ENCODE assay signal across 15 cellular contexts in the genomic region with DNA sequence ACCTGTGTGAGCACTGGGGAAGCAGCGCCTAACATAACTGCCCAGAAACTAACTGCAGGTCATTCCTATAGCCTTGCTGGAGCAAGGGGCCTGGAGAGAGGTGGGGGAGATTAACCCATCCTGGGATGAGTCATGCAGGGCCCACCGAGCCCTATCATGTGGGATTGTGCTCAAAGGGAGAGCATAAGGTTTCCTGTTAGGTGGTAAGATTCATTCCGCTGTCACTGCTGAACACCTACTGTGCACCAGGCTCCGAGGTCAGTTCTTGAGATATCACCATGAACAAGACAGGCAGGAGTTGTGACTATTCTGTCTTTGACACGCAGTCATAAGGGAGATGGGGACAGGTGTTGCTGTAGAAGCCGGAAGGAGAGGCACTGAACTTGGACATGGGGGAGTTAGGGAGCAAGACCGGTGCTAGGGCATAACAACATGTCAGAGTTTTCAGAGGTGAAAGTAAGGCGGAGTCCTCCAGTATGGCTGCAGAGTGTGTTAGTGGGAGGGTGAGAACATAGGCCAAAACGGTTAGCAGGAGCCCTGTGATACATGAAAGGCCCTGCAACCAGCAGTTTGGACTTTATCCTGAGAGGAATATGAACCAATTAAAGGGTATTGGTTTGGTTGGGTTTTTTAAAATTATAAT. TPM values are rescaled to one million over a fixed set of nuclear protein-coding genes. Genes with fewer than 3 reads are reported as not detected.
DNase-seq lines count a peak whose midpoint lies in the region; ATAC-seq and TF ChIP-seq lines count a peak whose summit lies in the region.
"Had no signal": no experiment of that assay in that cellular context is flagged by ENCODE, and none has a peak within 500 bp of the region (broad histone marks: within the 10 kb centered on the region; RNA-seq: fewer than 3 reads in every experiment).

No MANE protein-coding gene starts in this region.

- CTCF ChIA-PET in activated naive CD4-positive, alpha-beta T cell treated with anti-CD3 and anti-CD28 coated beads, Interleukin-2, amount 10 ng/mL, durations not matched to agents 7 days and 5 days (lab: Charles Lee), result interaction anchor here (3.0 kb wide), 1 partner anchor 21 kb away, joined by 7 read pairs; the partner anchor contains the start of gene RPSA
- CTCF ChIA-PET in activated CD4-positive, alpha-beta memory T cell treated with anti-CD3 and anti-CD28 coated beads, Interleukin-2, amount 10 ng/mL, durations not matched to agents 7 days and 5 days (lab: Charles Lee), result interaction anchor here (0.7 to 2.1 kb wide), 4 partner anchors 15 to 97 kb away, joined by 4 to 11 read pairs (median 5); partner anchors contain the start of gene RPSA

- TF ChIP-seq POLR2A in transverse colon (IDR thresholded peaks at IDR 0.05), result no peak

- no peaks in the 10 kb centered on the region for H3K9me3 Mint-ChIP-seq in activated naive CD4-positive, alpha-beta T cell treated with anti-CD3 and anti-CD28 coated beads, Interleukin-2, amount 10 ng/mL, durations not matched to agents 7 days and 5 days
- no peaks in the 10 kb centered on the region for H3K9me3 Mint-ChIP-seq in activated CD4-positive, alpha-beta memory T cell treated with anti-CD3 and anti-CD28 coated beads, Interleukin-2, amount 10 ng/mL, durations not matched to agents 7 days and 5 days

- peaks cover 10 to 49% (median 28%) of the 10 kb centered on the region in 4 donors for H3K4me1 ChIP-seq in transverse colon

- intact Hi-C loops in transverse colon (cut with DNase I; ENCODE audit: low total_unique reads), result loop anchor here (1.0 to 10.0 kb wide), 2 partner anchors 200 to 281 kb away; partner anchors contain the start of genes GORASP1 and TTC21A

- in situ Hi-C loops in transverse colon (cut with MboI; ENCODE audit: low pct_ligation_motif_present in 1 of 4, low pct_unique_long_range_greater_than_20kb in 1 of 4, low sequenced_read_pairs in 3 of 4), result loop anchor here (25.0 kb wide), 2 partner anchors 173 to 198 kb away; partner anchors contain the start of gene XIRP1 (in 3 of the 4)

- H3K27ac Mint-ChIP-seq in activated naive CD4-positive, alpha-beta T cell treated with anti-CD3 and anti-CD28 coated beads, Interleukin-2, amount 10 ng/mL, durations not matched to agents 7 days and 5 days, result no peak overlapping the region
- H3K27ac Mint-ChIP-seq in activated CD4-positive, alpha-beta memory T cell treated with anti-CD3 and anti-CD28 coated beads, Interleukin-2, amount 10 ng/mL, durations not matched to agents 7 days and 5 days, result peak overlapping the region; percentile 45

- DNase-seq in activated naive CD4-positive, alpha-beta T cell treated with anti-CD3 and anti-CD28 coated beads, Interleukin-2, amount 10 ng/mL, durations not matched to agents 7 days and 5 days, result no peak
- no peak for DNase-seq in activated naive CD4-positive, alpha-beta T cell treated with anti-CD3 and anti-CD28 coated beads, Interleukin-2, amount 50 U/mL, for 16 hours
- DNase-seq in activated CD4-positive, alpha-beta memory T cell treated with anti-CD3 and anti-CD28 coated beads, Interleukin-2, amount 10 ng/mL, durations not matched to agents 7 days and 5 days, result no peak
- peak; percentile 42 for DNase-seq in iPS-NIHi7 (ENCODE audit: extremely low spot score)
- DNase-seq in transverse colon, result no peak
- no peak for DNase-seq in omental fat pad (ENCODE audit: low spot score)
- DNase-seq: NCI-H2081; occipital lobe; Peyer's patch; stimulated activated CD4-positive, alpha-beta T cell treated with anti-CD3 and anti-CD28 coated beads, Interleukin-2, amount 100 ng/mL, for 48 hours had no signal

- no peaks in the 10 kb centered on the region for H3K9me3 ChIP-seq in transverse colon
- H3K9me3 ChIP-seq: ascending aorta, Peyer's patch had no signal

- H3K4me3 ChIP-seq in transverse colon, result peak overlapping the region in 1 of 4 donors; percentile 77

- POLR2A ChIA-PET in activated CD4-positive, alpha-beta memory T cell treated with anti-CD3 and anti-CD28 coated beads, Interleukin-2, amount 10 ng/mL, durations not matched to agents 7 days and 5 days (lab: Charles Lee), result interaction anchor here (2.1 to 9.9 kb wide), 2 partner anchors 13 to 22 kb away, joined by 10 to 122 read pairs; partner anchors contain the start of gene RPSA

- peaks cover 64% of the 10 kb centered on the region for H3K4me1 Mint-ChIP-seq in activated naive CD4-positive, alpha-beta T cell treated with anti-CD3 and anti-CD28 coated beads, Interleukin-2, amount 10 ng/mL, durations not matched to agents 7 days and 5 days
- H3K4me1 Mint-ChIP-seq in activated CD4-positive, alpha-beta memory T cell treated with anti-CD3 and anti-CD28 coated beads, Interleukin-2, amount 10 ng/mL, durations not matched to agents 7 days and 5 days, result peaks cover 76% of the 10 kb centered on the region

- H3K27me3 Mint-ChIP-seq in activated naive CD4-positive, alpha-beta T cell treated with anti-CD3 and anti-CD28 coated beads, Interleukin-2, amount 10 ng/mL, durations not matched to agents 7 days and 5 days, result no peaks in the 10 kb centered on the region
- H3K27me3 Mint-ChIP-seq in activated CD4-positive, alpha-beta memory T cell treated with anti-CD3 and anti-CD28 coated beads, Interleukin-2, amount 10 ng/mL, durations not matched to agents 7 days and 5 days, result no peaks in the 10 kb centered on the region

- 53 to 61% methylated on average over 4 to 9 of the region's 9 CpGs for WGBS in transverse colon (ENCODE audit: low coverage in 1 of 2), 2 donors

- H3K27me3 ChIP-seq in transverse colon, result no peaks in the 10 kb centered on the region
- H3K27me3 ChIP-seq: ascending aorta, Peyer's patch had no signal

- peaks cover 0 to 4% (median 0%) of the 10 kb centered on the region in 4 donors for H3K36me3 ChIP-seq in transverse colon

- peak overlapping the region; percentile 99 for H3K4me3 Mint-ChIP-seq in activated naive CD4-positive, alpha-beta T cell treated with anti-CD3 and anti-CD28 coated beads, Interleukin-2, amount 10 ng/mL, durations not matched to agents 7 days and 5 days
- H3K4me3 Mint-ChIP-seq in activated CD4-positive, alpha-beta memory T cell treated with anti-CD3 and anti-CD28 coated beads, Interleukin-2, amount 10 ng/mL, durations not matched to agents 7 days and 5 days, result peak overlapping the region; percentile 92

- TF ChIP-seq CTCF in transverse colon (IDR thresholded peaks at IDR 0.05) (no peak), omental fat pad (IDR thresholded peaks at IDR 0.05) (no peak)

- TF ChIP-seq EP300 in transverse colon (IDR thresholded peaks at IDR 0.05; ENCODE audit: low read depth), result no peak

- peaks cover 36% of the 10 kb centered on the region for H3K36me3 Mint-ChIP-seq in activated naive CD4-positive, alpha-beta T cell treated with anti-CD3 and anti-CD28 coated beads, Interleukin-2, amount 10 ng/mL, durations not matched to agents 7 days and 5 days
- H3K36me3 Mint-ChIP-seq in activated CD4-positive, alpha-beta memory T cell treated with anti-CD3 and anti-CD28 coated beads, Interleukin-2, amount 10 ng/mL, durations not matched to agents 7 days and 5 days (ENCODE audit: low read depth), result peaks cover 25% of the 10 kb centered on the region

- peak overlapping the region in 3 of 4 donors; percentile 18 to 95 (median 94) for H3K27ac ChIP-seq in transverse colon
- H3K27ac ChIP-seq: ascending aorta had no signal

- ATAC-seq in GM19023 (IDR thresholded peaks at IDR 0.05; ENCODE audit: unreplicated experiment) (no peak), HG03342 (IDR thresholded peaks at IDR 0.05; ENCODE audit: unreplicated experiment) (no peak), omental fat pad (ENCODE audit: low FRiP score) (no peak)

RNA-seq across cellular contexts. Expression of gene SLC25A38, which starts 2.4 kb away (rescaled TPM):
- 10 to 100 TPM; 34.2 to 35.8 TPM for total RNA-seq in activated CD4-positive, alpha-beta memory T cell treated with anti-CD3 and anti-CD28 coated beads, Interleukin-2, amount 10 ng/mL, durations not matched to agents 7 days and 5 days
- total RNA-seq in transverse colon (10 to 100 TPM; 10.5 to 61.7 (median 40.4) TPM), omental fat pad (10 to 100 TPM; 18.8 to 25.7 (median 22.8) TPM)

RNA-seq across cellular contexts. Expression of gene RPSA, which starts 20.9 kb away (rescaled TPM):
- total RNA-seq in activated CD4-positive, alpha-beta memory T cell treated with anti-CD3 and anti-CD28 coated beads, Interleukin-2, amount 10 ng/mL, durations not matched to agents 7 days and 5 days, result 1,000 to 10,000 TPM; 1,345 to 1,384 TPM
- total RNA-seq in transverse colon (1,000 to 10,000 TPM in 1 of 4 donors, 100 to 1,000 TPM in 3; 460 to 1,003 (median 843) TPM), omental fat pad (1,000 to 10,000 TPM in 2 of 4 donors, 100 to 1,000 TPM in 2; 890 to 1,192 (median 1,008) TPM)

RNA-seq across cellular contexts. Expression of gene CCR8, which starts 56.1 kb away (rescaled TPM):
- total RNA-seq in activated CD4-positive, alpha-beta memory T cell treated with anti-CD3 and anti-CD28 coated beads, Interleukin-2, amount 10 ng/mL, durations not matched to agents 7 days and 5 days, result 1 to 10 TPM; 7.6 to 7.9 TPM
- total RNA-seq in transverse colon (not detected), omental fat pad (not detected)
- total RNA-seq: ascending aorta, HT-29, occipital lobe, Peyer's patch, temporal lobe had no signal

Comparison
In these comparisons a context has a peak if more than half of its experiments do, and no peak if none do; other contexts are left out.
1. RNA of gene CCR8, which starts 56.1 kb away (total RNA-seq): 7.6 to 7.9 TPM in activated CD4-positive, alpha-beta memory T cell treated with anti-CD3 and anti-CD28 coated beads, Interleukin-2, amount 10 ng/mL, durations not matched to agents 7 days and 5 days; not detected in transverse colon and not detected in omental fat pad; every median in the first group is over 4 times any median in the second.